In the genomic region with DNA sequence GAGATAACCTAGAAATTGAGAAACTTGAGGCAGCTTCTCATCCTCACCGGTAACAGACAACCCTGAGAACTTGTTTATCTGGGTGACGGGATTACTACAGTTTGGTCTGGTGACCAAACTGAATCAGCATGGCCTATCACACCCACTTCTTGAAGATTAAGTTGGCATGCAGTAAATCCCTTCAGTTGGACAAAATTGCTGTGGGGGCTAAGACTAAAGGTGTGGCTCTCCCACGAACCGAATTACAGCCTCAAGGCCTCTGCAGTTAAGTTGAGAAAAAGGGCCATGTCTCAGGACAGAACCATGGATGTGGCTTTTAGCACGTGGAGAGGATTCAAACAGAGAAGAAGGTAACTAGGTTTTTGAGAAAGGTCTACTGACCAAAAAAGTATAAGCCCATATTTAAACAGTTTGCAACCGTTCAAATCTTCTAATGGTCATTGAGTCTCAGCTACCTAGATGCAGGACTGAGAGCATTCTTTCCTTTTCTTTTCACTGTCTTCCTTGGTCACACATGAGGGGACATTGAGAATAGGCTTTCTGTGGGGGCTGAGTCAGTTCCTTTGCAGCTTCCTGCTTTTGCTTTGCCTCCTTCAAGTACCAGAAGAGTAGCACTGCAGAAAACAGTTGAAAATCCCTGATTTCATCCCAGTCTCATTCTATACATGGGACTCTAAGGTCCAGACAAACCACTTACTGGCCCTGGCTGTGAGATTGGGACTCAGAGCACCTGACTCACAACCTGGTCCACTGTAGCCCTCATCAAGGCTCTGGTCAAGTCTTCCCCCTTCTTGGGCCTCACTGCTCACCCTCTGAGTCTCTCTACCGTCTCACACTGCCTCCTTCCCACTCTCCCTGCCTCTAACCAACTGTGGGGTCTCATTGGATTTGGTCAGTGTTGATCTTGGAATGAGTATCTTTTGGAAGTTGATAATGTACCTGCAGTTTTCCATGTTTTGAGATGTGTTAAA, we compare ENCODE assay signal across 18 cellular contexts. TPM values are rescaled to one million over a fixed set of nuclear protein-coding genes. Genes with fewer than 3 reads are reported as not detected.
DNase-seq lines count a peak whose midpoint lies in the region; TF ChIP-seq lines count a peak whose summit lies in the region.
"Had no signal": no experiment of that assay in that cellular context is flagged by ENCODE, and none has a peak within 500 bp of the region (broad histone marks: within the 10 kb centered on the region; RNA-seq: fewer than 3 reads in every experiment).

No MANE protein-coding gene starts in this region.

- H3K27ac Mint-ChIP-seq in activated naive CD8-positive, alpha-beta T cell treated with anti-CD3 and anti-CD28 coated beads for 36 hours: no peak overlapping the region
- H3K27ac Mint-ChIP-seq: effector memory CD8-positive, alpha-beta T cell; T-cell had no signal

- peaks cover 8% of the 10 kb centered on the region for H3K27me3 Mint-ChIP-seq in activated naive CD8-positive, alpha-beta T cell treated with anti-CD3 and anti-CD28 coated beads for 36 hours

- H3K4me3 ChIP-seq in GM12865 (ENCODE audit: low read depth, low read length): no peak overlapping the region
- no peak overlapping the region for H3K4me3 ChIP-seq in NB4 (ENCODE audit: low read depth, low read length)
- H3K4me3 ChIP-seq in epithelial cell of esophagus (ENCODE audit: low read length): no peak overlapping the region
- no peak overlapping the region for H3K4me3 ChIP-seq in parathyroid adenoma (ENCODE audit: low read depth, low read length)
- H3K4me3 ChIP-seq: body of pancreas, HAP-1, skin epidermis had no signal

- peak; percentile 20 for DNase-seq in GM12865 (ENCODE audit: low read depth)
- DNase-seq in NB4 (ENCODE audit: low read depth): peak; percentile 64
- DNase-seq in epithelial cell of esophagus (ENCODE audit: low read depth): peak; percentile 21
- no peak for DNase-seq in NCI-H2171 treated with DMSO at 0.1 percent for 48 hours (lab: John Stamatoyannopoulos, UW)
- no peak for DNase-seq in NCI-H446 (lab: John Stamatoyannopoulos, UW)
- no peak for DNase-seq in activated gamma-delta T cell treated with Interleukin-2 at 50 U/mL for 16 hours
- no peak for DNase-seq in activated naive CD8-positive, alpha-beta T cell treated with anti-CD3 and anti-CD28 coated beads for 36 hours
- DNase-seq: body of pancreas; effector memory CD8-positive, alpha-beta T cell; EL; left ventricle myocardium superior; MM.1S; PC-3; T-cell had no signal

- H3K4me1 ChIP-seq in parathyroid adenoma: peaks cover 34% of the 10 kb centered on the region
- H3K4me1 ChIP-seq: body of pancreas, HAP-1 had no signal

- H3K36me3 Mint-ChIP-seq in activated naive CD8-positive, alpha-beta T cell treated with anti-CD3 and anti-CD28 coated beads for 36 hours: no peaks in the 10 kb centered on the region
- H3K36me3 Mint-ChIP-seq: T-cell had no signal

- no peaks in the 10 kb centered on the region for H3K9me3 Mint-ChIP-seq in activated naive CD8-positive, alpha-beta T cell treated with anti-CD3 and anti-CD28 coated beads for 36 hours
- H3K9me3 Mint-ChIP-seq: effector memory CD8-positive, alpha-beta T cell; T-cell had no signal

- H3K4me1 Mint-ChIP-seq in activated naive CD8-positive, alpha-beta T cell treated with anti-CD3 and anti-CD28 coated beads for 36 hours: no peaks in the 10 kb centered on the region
- H3K4me1 Mint-ChIP-seq: T-cell had no signal

- H3K4me3 Mint-ChIP-seq in activated naive CD8-positive, alpha-beta T cell treated with anti-CD3 and anti-CD28 coated beads for 36 hours: no peak overlapping the region
- H3K4me3 Mint-ChIP-seq: effector memory CD8-positive, alpha-beta T cell; T-cell had no signal

- H3K9ac ChIP-seq in parathyroid adenoma: no peak overlapping the region

- H3K36me3 ChIP-seq in parathyroid adenoma (ENCODE audit: control insufficient read depth, insufficient read depth, low read length): no peaks in the 10 kb centered on the region
- H3K36me3 ChIP-seq: HAP-1 had no signal

- TF ChIP-seq CTCF in GM12865 (IDR thresholded peaks at IDR 0.05; ENCODE audit: insufficient read depth, low read depth, low read length, missing control alignments) (no peak), NB4 (IDR thresholded peaks at IDR 0.05; ENCODE audit: low read depth, low read length) (no peak), epithelial cell of esophagus (IDR thresholded peaks at IDR 0.05; ENCODE audit: insufficient read depth, low read depth, low read length, missing control alignments) (no peak), parathyroid adenoma (IDR thresholded peaks at IDR 0.05) (no peak)

- H3K79me2 ChIP-seq in parathyroid adenoma: no peaks in the 10 kb centered on the region

- H3K27me3 ChIP-seq in parathyroid adenoma (ENCODE audit: control insufficient read depth, insufficient read depth, low read length): no peaks in the 10 kb centered on the region
- H3K27me3 ChIP-seq: body of pancreas had no signal

- TF ChIP-seq POLR2A in NB4 (IDR thresholded peaks at IDR 0.05; ENCODE audit: extremely low read depth, insufficient read length): no peak

- H3K4me2 ChIP-seq in parathyroid adenoma (ENCODE audit: low read length): peak overlapping the region; percentile 34

- peak overlapping the region; percentile 40 for H2AFZ ChIP-seq in parathyroid adenoma

- H3K9me3 ChIP-seq in parathyroid adenoma (ENCODE audit: control insufficient read depth, low read length): no peaks in the 10 kb centered on the region
- H3K9me3 ChIP-seq: body of pancreas, HAP-1 had no signal

- H3K27ac ChIP-seq in parathyroid adenoma: peak overlapping the region; percentile 58
- H3K27ac ChIP-seq: body of pancreas, skin epidermis had no signal

RNA-seq across cellular contexts. Expression of a gene that starts 30.9 kb away (rescaled TPM):
- not detected for total RNA-seq in activated naive CD8-positive, alpha-beta T cell treated with anti-CD3 and anti-CD28 coated beads for 36 hours
- total RNA-seq: body of pancreas, PC-3, subcutaneous adipose tissue, T-cell had no signal

RNA-seq across cellular contexts. Expression of a gene that starts 46.8 kb away (rescaled TPM):
- 1 to 10 TPM; 6.6 TPM for total RNA-seq in activated naive CD8-positive, alpha-beta T cell treated with anti-CD3 and anti-CD28 coated beads for 36 hours

Comparison
In these comparisons a context has a peak if more than half of its experiments do, and no peak if none do; other contexts are left out.
1. DNase-seq: peak in GM12865 (single experiment), NB4 (single experiment) and epithelial cell of esophagus (single experiment); none in NCI-H2171 treated with DMSO at 0.1 percent for 48 hours (single experiment), NCI-H446 (0 of 2), activated gamma-delta T cell treated with Interleukin-2 at 50 U/mL for 16 hours (single experiment) and activated naive CD8-positive, alpha-beta T cell treated with anti-CD3 and anti-CD28 coated beads for 36 hours (single experiment).